ENCODE assay signal across 10 cellular contexts in the genomic region with DNA sequence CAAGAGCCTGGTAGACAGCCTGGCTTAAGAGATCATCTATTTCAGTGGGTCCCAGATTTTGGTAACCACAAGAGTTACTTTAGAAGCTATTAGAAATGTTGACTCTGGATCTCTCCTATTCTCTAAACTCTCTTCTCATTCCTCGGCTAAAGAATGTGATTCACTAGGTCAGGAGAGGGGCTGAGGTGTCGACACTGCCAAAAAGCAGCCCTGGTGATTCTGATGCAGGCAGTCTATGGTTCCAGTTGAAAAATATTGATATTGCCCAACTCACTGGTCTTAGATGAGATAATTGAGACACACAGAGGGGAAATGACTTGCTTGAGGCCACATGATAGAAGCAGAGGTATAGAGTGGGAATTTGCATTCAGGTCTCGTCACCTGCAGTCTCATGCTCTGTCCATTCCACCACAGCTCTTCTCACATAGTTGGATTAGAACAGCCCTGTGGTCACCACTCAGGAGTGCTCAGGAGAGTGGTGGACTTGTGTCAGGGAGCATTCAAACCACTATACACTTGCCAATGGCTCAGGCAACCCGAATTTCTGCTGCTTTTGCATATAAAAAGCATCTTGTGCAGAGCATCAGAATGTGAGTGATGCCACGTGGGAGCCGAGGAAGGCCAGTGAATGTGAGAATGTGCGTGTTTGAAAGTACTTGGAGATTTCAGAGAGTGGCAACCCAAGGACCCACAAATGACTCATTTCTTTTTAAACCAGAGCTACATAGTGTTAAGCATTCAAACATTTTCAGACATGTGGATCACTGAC.
DNase-seq lines count a peak whose midpoint lies in the region; ATAC-seq and TF ChIP-seq lines count a peak whose summit lies in the region.
"Had no signal": no experiment of that assay in that cellular context is flagged by ENCODE, and none has a peak within 500 bp of the region (broad histone marks: within the 10 kb centered on the region; RNA-seq: fewer than 3 reads in every experiment).

No MANE protein-coding gene starts in this region.

- in situ Hi-C loops in brain microvascular endothelial cell (cut with HindIII; ENCODE audit: low pct_ligation_motif_present, low sequenced_read_pairs): loop anchor here (10.0 to 25.0 kb wide), 2 partner anchors 118 to 315 kb away; no protein-coding TSS in a partner anchor

- WGBS in adrenal gland, 4 donors: 62 to 80% (median 77%) methylated on average over 7 of the region's 7 CpGs

- H3K4me3 ChIP-seq in brain microvascular endothelial cell (ENCODE audit: low read depth, low read length): no peak overlapping the region
- H3K4me3 ChIP-seq in adrenal gland: no peak overlapping the region

- ATAC-seq in GM18520 (IDR thresholded peaks at IDR 0.05; ENCODE audit: unreplicated experiment) (peak; percentile 35), T-helper 17 cell (peak; percentile 36)

- TF ChIP-seq POLR2A in adrenal gland (IDR thresholded peaks at IDR 0.05): no peak

- peaks cover 2% of the 10 kb centered on the region for H3K36me3 Mint-ChIP-seq in T-helper 17 cell (ENCODE audit: low read depth)

- H3K9me3 ChIP-seq in T-helper 17 cell (ENCODE audit: control insufficient read depth, low read length, poor library complexity, severe bottlenecking) (no peaks in the 10 kb centered on the region), adrenal gland (replicated peaks in 1 of 3) (no peaks in the 10 kb centered on the region)

- H3K27ac ChIP-seq in brain microvascular endothelial cell (peak overlapping the region; percentile 98), adrenal gland (no peak overlapping the region)

- no peaks in the 10 kb centered on the region for H3K36me3 ChIP-seq in brain microvascular endothelial cell (replicated peaks)
- H3K36me3 ChIP-seq in adrenal gland (replicated peaks in 1 of 2): no peaks in the 10 kb centered on the region

- H3K27me3 Mint-ChIP-seq in T-helper 17 cell: no peaks in the 10 kb centered on the region

- intact Hi-C loops in adrenal gland (cut with DNase I): no loop called here

- peak overlapping the region; percentile 0 for H3K4me3 Mint-ChIP-seq in T-helper 17 cell

- H3K27me3 ChIP-seq in brain microvascular endothelial cell (replicated peaks) (no peaks in the 10 kb centered on the region), adrenal gland (no peaks in the 10 kb centered on the region)

- DNase-seq in T-helper 17 cell (no peak), brain microvascular endothelial cell (peak; percentile 91), hippocampal formation (lab: John Stamatoyannopoulos, UW) (no peak), NAMALWA (ENCODE audit: low spot score) (no peak), islet precursor cell (no peak), adrenal gland (no peak)
- DNase-seq in stimulated activated CD4-positive, alpha-beta T cell treated with anti-CD3 and anti-CD28 coated beads, Interleukin-1b, Interleukin-23, amount 100 ng/mL, for 48 hours: peak; percentile 72
- DNase-seq: effector CD4-positive, alpha-beta T cell; NCI-H1092 treated with DMSO at 0.1 percent for 48 hours had no signal

- H3K27ac Mint-ChIP-seq in T-helper 17 cell: peak overlapping the region; percentile 94

- H3K4me1 Mint-ChIP-seq in T-helper 17 cell: peaks cover 36% of the 10 kb centered on the region

- TF ChIP-seq CTCF in brain microvascular endothelial cell (IDR thresholded peaks at IDR 0.05; ENCODE audit: low read depth, low read length, missing control alignments) (no peak), adrenal gland (IDR thresholded peaks at IDR 0.05) (no peak)

- no peaks in the 10 kb centered on the region for H3K4me1 ChIP-seq in adrenal gland (replicated peaks in 1 of 2)

Comparison
In these comparisons a context has a peak if more than half of its experiments do, and no peak if none do; other contexts are left out.
1. DNase-seq: peak in brain microvascular endothelial cell (single experiment) and stimulated activated CD4-positive, alpha-beta T cell treated with anti-CD3 and anti-CD28 coated beads, Interleukin-1b, Interleukin-23, amount 100 ng/mL, for 48 hours (single experiment); none in T-helper 17 cell (0 of 3), hippocampal formation (0 of 2), NAMALWA (single experiment), islet precursor cell (single experiment) and adrenal gland (0 of 7).